In the genomic region with DNA sequence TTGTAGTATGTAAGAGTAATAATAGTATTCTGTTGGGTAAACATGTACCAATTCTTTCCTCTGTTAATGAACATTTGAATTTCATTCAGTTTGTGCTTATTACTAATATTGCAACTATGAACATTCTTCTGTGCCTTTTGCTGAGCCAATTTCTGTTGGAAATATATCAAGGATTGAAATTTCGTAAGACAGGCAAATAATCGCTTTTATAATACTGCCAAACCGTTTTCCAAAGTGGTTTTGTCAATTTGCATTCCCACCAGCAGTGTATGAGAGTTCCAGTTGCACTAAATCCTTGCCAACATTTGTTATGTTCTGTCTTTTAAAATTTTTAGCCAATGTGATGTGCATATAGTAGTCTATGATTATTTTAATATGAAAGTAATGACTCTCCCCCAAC, we compare ENCODE assay signal across 15 cellular contexts. TPM values are rescaled to one million over a fixed set of nuclear protein-coding genes. Genes with fewer than 3 reads are reported as not detected.
A peak's percentile ranks its signal among the peaks of the same experiment; 100 is the strongest.
DNase-seq lines count a peak whose midpoint lies in the region; ATAC-seq and TF ChIP-seq lines count a peak whose summit lies in the region.
"Had no signal": no experiment of that assay in that cellular context is flagged by ENCODE, and none has a peak within 500 bp of the region (broad histone marks: within the 10 kb centered on the region; RNA-seq: fewer than 3 reads in every experiment).

No MANE protein-coding gene starts in this region.

- H3K4me3 ChIP-seq in astrocyte of the cerebellum (ENCODE audit: low read depth, low read length), result no peak overlapping the region
- H3K4me3 ChIP-seq: BLaER1 treated with 17β-estradiol and CSF1 and Interleukin-3, amounts not matched to agents 10 nM and 100 nM had no signal

- intact Hi-C loops in sciatic nerve (cut with DNase I), result no loop called here

- DNase-seq in AG20443 (ENCODE audit: low spot score) (peak; percentile 12), astrocyte of the cerebellum (ENCODE audit: low read depth) (peak; percentile 29), fibroblast of peridontal ligament (ENCODE audit: extremely low read depth) (peak; percentile 40), sciatic nerve (ENCODE audit: low spot score) (no peak), substantia nigra (lab: John Stamatoyannopoulos, UW) (no peak), HuH-7 (ENCODE audit: low spot score) (no peak)
- no peak for DNase-seq in stimulated activated CD4-positive, alpha-beta T cell treated with anti-CD3 and anti-CD28 coated beads, Interleukin-2, amount 100 ng/mL, for 24 hours
- DNase-seq: Calu3; CD4-positive, CD25-positive, alpha-beta regulatory T cell; DMS 273 treated with DMSO at 0.1 percent for 48 hours; HCEC 1CT; KG1 had no signal

- peak; percentile 51 for ATAC-seq in sciatic nerve

- in situ Hi-C loops in astrocyte of the cerebellum (cut with HindIII; ENCODE audit: low sequenced_read_pairs), result no loop called here

- H3K27ac ChIP-seq in substantia nigra (ENCODE audit: low read depth, low read length, poor library complexity, severe bottlenecking), result no peak overlapping the region
- H3K27ac ChIP-seq: BLaER1 treated with 17β-estradiol and CSF1 and Interleukin-3, amounts not matched to agents 10 nM and 100 nM had no signal

- no peak for TF ChIP-seq CTCF in astrocyte of the cerebellum (IDR thresholded peaks at IDR 0.05; ENCODE audit: low read depth, low read length, missing control alignments)

RNA-seq across cellular contexts. Expression of gene MAGEB17, which starts 38.6 kb away (rescaled TPM):
- total RNA-seq in sciatic nerve, result not detected
- total RNA-seq: Calu3; CD4-positive, CD25-positive, alpha-beta regulatory T cell; Daoy; H4 had no signal

Comparison
In these comparisons a context has a peak if more than half of its experiments do, and no peak if none do; other contexts are left out.
1. DNase-seq: peak in AG20443 (single experiment), astrocyte of the cerebellum (single experiment) and fibroblast of peridontal ligament (single experiment); none in sciatic nerve (single experiment), stimulated activated CD4-positive, alpha-beta T cell treated with anti-CD3 and anti-CD28 coated beads, Interleukin-2, amount 100 ng/mL, for 24 hours (0 of 2), substantia nigra (0 of 49) and HuH-7 (single experiment).